9 cellular contexts compared by ENCODE assay signal in the genomic region with DNA sequence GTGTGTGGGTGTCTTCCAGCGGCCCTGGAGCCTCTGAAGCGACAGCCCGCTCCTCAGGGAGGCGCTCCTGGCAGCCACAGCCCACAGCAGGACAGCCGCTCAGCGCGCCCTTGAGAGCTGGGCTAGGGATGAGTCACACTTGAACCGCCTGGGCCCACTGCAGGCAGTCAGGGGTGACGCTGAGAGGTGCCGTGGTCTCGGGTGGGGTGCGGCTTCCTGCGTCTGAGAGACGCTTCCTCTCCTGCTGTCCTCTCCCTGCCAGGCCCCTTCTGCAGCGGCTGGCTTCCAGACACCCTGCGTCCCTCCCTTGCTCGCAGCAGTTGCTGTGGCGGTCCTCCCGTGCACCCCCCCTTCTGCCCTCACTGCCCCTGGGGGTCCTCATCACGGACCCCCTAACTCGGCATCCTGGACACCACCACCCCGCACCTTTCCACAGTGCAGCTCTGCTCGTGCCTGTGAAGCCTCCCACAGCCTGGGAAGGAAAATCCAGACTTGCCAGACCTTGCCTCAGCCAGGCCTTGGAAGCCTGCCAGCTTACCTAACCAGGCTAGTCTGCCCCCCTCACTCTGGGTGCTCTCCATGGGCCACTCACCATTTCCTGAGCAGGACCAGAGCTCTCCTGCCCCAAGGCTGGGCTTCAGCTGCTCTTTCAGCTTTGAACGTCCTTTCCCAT. TPM values are rescaled to one million over a fixed set of nuclear protein-coding genes. Genes with fewer than 3 reads are reported as not detected.
DNase-seq lines count a peak whose midpoint lies in the region; ATAC-seq, FAIRE-seq and TF ChIP-seq lines count a peak whose summit lies in the region.
"Had no signal": no experiment of that assay in that cellular context is flagged by ENCODE, and none has a peak within 500 bp of the region (broad histone marks: within the 10 kb centered on the region; RNA-seq: fewer than 3 reads in every experiment).

No MANE protein-coding gene starts in this region.

- no peaks in the 10 kb centered on the region for H3K9me3 Mint-ChIP-seq in naive thymus-derived CD4-positive, alpha-beta T cell
- H3K9me3 Mint-ChIP-seq in stimulated activated naive B cell treated with anti-CD40 and anti-IgM and Interleukin-4, amounts not matched to agents 10 μg/mL and 1 μg/mL and 100 μg/mL, for 72 hours, result no peaks in the 10 kb centered on the region

- intact Hi-C loops in dorsolateral prefrontal cortex (cut with DNase I), result loop anchor here in 1 of 2 donors (5.0 kb wide), 1 partner anchor 63 kb away; no protein-coding TSS in a partner anchor
- intact Hi-C loops in naive thymus-derived CD4-positive, alpha-beta T cell (cut with micrococcal nuclease), result loop anchor here (1.0 to 2.0 kb wide), 7 partner anchors 9 to 121 kb away; a partner anchor contains a TSS

- H3K9me3 ChIP-seq in naive thymus-derived CD4-positive, alpha-beta T cell (ENCODE audit: control insufficient read depth in 2 of 3, low read length in 3 of 3), result no peaks in the 10 kb centered on the region

- H3K4me3 Mint-ChIP-seq in naive thymus-derived CD4-positive, alpha-beta T cell, result peak overlapping the region; percentile 37 to 78 (median 70)
- H3K4me3 Mint-ChIP-seq in stimulated activated naive B cell treated with anti-CD40 and anti-IgM and Interleukin-4, amounts not matched to agents 10 μg/mL and 1 μg/mL and 100 μg/mL, for 72 hours, result peak overlapping the region; percentile 52 to 73

- ATAC-seq in HG02610 (IDR thresholded peaks at IDR 0.05; ENCODE audit: unreplicated experiment), result peak; percentile 88
- peak; percentile 98 for ATAC-seq in naive thymus-derived CD4-positive, alpha-beta T cell
- peak; percentile 96 to 98 for ATAC-seq in stimulated activated naive B cell treated with anti-CD40 and anti-IgM and Interleukin-4, amounts not matched to agents 10 μg/mL and 1 μg/mL and 100 μg/mL, for 72 hours (replicated peaks)

- peak overlapping the region in 22 of 59 donors; percentile 4 to 69 (median 33) for H3K27ac ChIP-seq in dorsolateral prefrontal cortex
- peak overlapping the region; percentile 80 for H3K27ac ChIP-seq in naive thymus-derived CD4-positive, alpha-beta T cell (ENCODE audit: low read depth, low read length)

- TF ChIP-seq POLR2A in GM12891 (IDR thresholded peaks at IDR 0.05; ENCODE audit: low read depth, low read length), result no peak

- DNase-seq in GM12891 (ENCODE audit: insufficient read length, low spot score) (peak; percentile 92), NCI-H2107 treated with DMSO at 0.1 percent for 48 hours (lab: John Stamatoyannopoulos, UW; ENCODE audit: unreplicated experiment) (peak; percentile 26), dorsolateral prefrontal cortex (peak in 7 of 10 donors; percentile 35 to 72 (median 57)), cortex of kidney (lab: John Stamatoyannopoulos, UW) (no peak)
- DNase-seq in activated CD4-positive, alpha-beta T cell treated with anti-CD3 and anti-CD28 coated beads, Interleukin-2, amount 50 U/mL, for 48 hours, result peak; percentile 70
- peak; percentile 67 to 88 (median 80) for DNase-seq in naive thymus-derived CD4-positive, alpha-beta T cell
- peak; percentile 75 for DNase-seq in stimulated activated naive B cell treated with anti-CD40 and anti-IgM and Interleukin-4, amounts not matched to agents 10 μg/mL and 1 μg/mL and 100 μg/mL, for 72 hours

- H3K4me1 ChIP-seq in naive thymus-derived CD4-positive, alpha-beta T cell (ENCODE audit: control insufficient read depth in 2 of 2, insufficient read depth in 2 of 2, low read length in 2 of 2), result peaks cover 30 to 35% of the 10 kb centered on the region in 2 donors

- H3K4me3 ChIP-seq in dorsolateral prefrontal cortex, result peak overlapping the region in 28 of 59 donors; percentile 0 to 40 (median 19)
- H3K4me3 ChIP-seq in naive thymus-derived CD4-positive, alpha-beta T cell (ENCODE audit: low read length), result peak overlapping the region; percentile 27

- no peaks in the 10 kb centered on the region for H3K27me3 Mint-ChIP-seq in naive thymus-derived CD4-positive, alpha-beta T cell
- no peaks in the 10 kb centered on the region for H3K27me3 Mint-ChIP-seq in stimulated activated naive B cell treated with anti-CD40 and anti-IgM and Interleukin-4, amounts not matched to agents 10 μg/mL and 1 μg/mL and 100 μg/mL, for 72 hours

- POLR2A ChIA-PET in naive thymus-derived CD4-positive, alpha-beta T cell (lab: Charles Lee), result interaction anchor here (0.6 to 2.8 kb wide), 13 partner anchors 8 to 596 kb away, joined by 3 to 13 read pairs (median 4); a partner anchor contains a TSS

- TF ChIP-seq CTCF in dorsolateral prefrontal cortex (IDR thresholded peaks at IDR 0.05 in 54 of 56, conservative IDR thresholded peaks at IDR 0.05 in 2 of 56; ENCODE audit: low read depth in 1 of 56, partially characterized antibody in 56 of 56), result no peak

- peak overlapping the region; percentile 91 to 99 (median 97) for H3K27ac Mint-ChIP-seq in naive thymus-derived CD4-positive, alpha-beta T cell
- peak overlapping the region; percentile 84 for H3K27ac Mint-ChIP-seq in stimulated activated naive B cell treated with anti-CD40 and anti-IgM and Interleukin-4, amounts not matched to agents 10 μg/mL and 1 μg/mL and 100 μg/mL, for 72 hours

- peak; percentile 94 for FAIRE-seq in GM12891 (lab: Jason Lieb, UNC)
- FAIRE-seq: frontal cortex had no signal

- peaks cover 14 to 46% (median 38%) of the 10 kb centered on the region in 7 donors for H3K4me1 Mint-ChIP-seq in naive thymus-derived CD4-positive, alpha-beta T cell
- H3K4me1 Mint-ChIP-seq in stimulated activated naive B cell treated with anti-CD40 and anti-IgM and Interleukin-4, amounts not matched to agents 10 μg/mL and 1 μg/mL and 100 μg/mL, for 72 hours, result peaks cover 32 to 40% of the 10 kb centered on the region in 2 donors

- H3K27me3 ChIP-seq in dorsolateral prefrontal cortex, result no peaks in the 10 kb centered on the region
- no peaks in the 10 kb centered on the region for H3K27me3 ChIP-seq in naive thymus-derived CD4-positive, alpha-beta T cell (ENCODE audit: control insufficient read depth in 2 of 2, insufficient read depth in 2 of 2, low read length in 2 of 2)

- CTCF ChIA-PET in naive thymus-derived CD4-positive, alpha-beta T cell (lab: Charles Lee), result interaction anchor here (0.9 to 4.8 kb wide), 9 partner anchors 10 to 354 kb away, joined by 3 to 25 read pairs (median 5); a partner anchor contains a TSS

- peaks cover 0 to 4% (median 0%) of the 10 kb centered on the region in 5 donors for H3K36me3 Mint-ChIP-seq in naive thymus-derived CD4-positive, alpha-beta T cell
- peaks cover 25 to 41% of the 10 kb centered on the region in 2 donors for H3K36me3 Mint-ChIP-seq in stimulated activated naive B cell treated with anti-CD40 and anti-IgM and Interleukin-4, amounts not matched to agents 10 μg/mL and 1 μg/mL and 100 μg/mL, for 72 hours

- H3K36me3 ChIP-seq in naive thymus-derived CD4-positive, alpha-beta T cell (ENCODE audit: control insufficient read depth in 2 of 3, insufficient read depth in 3 of 3, low read length in 3 of 3), result no peaks in the 10 kb centered on the region

TF ChIP-seq in GM12891, 5 proteins besides CTCF, POLR2A, EP300 and RAD21:
- TF ChIP-seq SPI1 (IDR thresholded peaks at IDR 0.05; ENCODE audit: low read depth, low read length) (peak; percentile 52), TAF1 (IDR thresholded peaks at IDR 0.05; ENCODE audit: low read depth, low read length) (no peak), PAX5 (IDR thresholded peaks at IDR 0.05; ENCODE audit: insufficient read depth, low read length, severe bottlenecking) (peak; percentile 85), POU2F2 (IDR thresholded peaks at IDR 0.05; ENCODE audit: low read depth, low read length) (no peak; the same call in 1 of the 2 replicates), POLR2AphosphoS5 (IDR thresholded peaks at IDR 0.05; ENCODE audit: low read depth, low read length) (no peak)

RNA-seq across cellular contexts. Expression of a gene that starts 1.1 kb away (rescaled TPM):
- 0.08 TPM for polyA plus RNA-seq in GM12891 (2012; ENCODE audit: low read depth, missing spikeins)
- 1 to 10 TPM in 119 of 120 experiments, under 1 TPM in 1; 0.91 to 8.8 (median 3.1) TPM for total RNA-seq in dorsolateral prefrontal cortex
- 1 to 10 TPM; 1.4 to 2.7 (median 1.9) TPM for total RNA-seq in naive thymus-derived CD4-positive, alpha-beta T cell
- polyA plus RNA-seq in naive thymus-derived CD4-positive, alpha-beta T cell, result under 1 TPM in 1 of 2 donors, not detected in 1; 0.12 TPM

RNA-seq across cellular contexts. Expression of a gene that starts 56.3 kb away (rescaled TPM):
- polyA plus RNA-seq in GM12891 (2012; ENCODE audit: low read depth, missing spikeins), result 1.4 TPM
- total RNA-seq in dorsolateral prefrontal cortex, result 10 to 100 TPM in 111 of 120 experiments, 1 to 10 TPM in 9; 5.4 to 41.6 (median 19.1) TPM
- total RNA-seq in naive thymus-derived CD4-positive, alpha-beta T cell, result 10 to 100 TPM; 21.1 to 69.9 (median 33.9) TPM
- 1 to 10 TPM in 1 of 2 donors, under 1 TPM in 1; 0.98 to 2.3 TPM for polyA plus RNA-seq in naive thymus-derived CD4-positive, alpha-beta T cell
